In genomic region chr16:881219-882097, GRCh38 we compare ENCODE assay signal across 15 cellular contexts.
"Had no signal": no experiment of that assay in that cellular context is flagged by ENCODE, and none has a peak within 500 bp of the region (broad histone marks: within the 10 kb centered on the region; RNA-seq: fewer than 3 reads in every experiment).

No MANE protein-coding gene starts in this region.

- H3K9me3 ChIP-seq: colonic mucosa, ovary had no signal

- H3K4me2 ChIP-seq: hepatocyte had no signal

- H3K4me3 ChIP-seq: cardiac muscle cell, colonic mucosa, hepatocyte, ovary, tibial artery, uterus had no signal

- DNase-seq: activated CD4-positive, alpha-beta T cell treated with anti-CD3 and anti-CD28 coated beads, Interleukin-2, amount 50 U/mL, for 4 hours; activated CD4-positive, CD25-positive, alpha-beta regulatory T cell treated with anti-CD3 and anti-CD28 coated beads, Interleukin-2, amount 50 U/mL, for 72 hours; activated naive CD4-positive, alpha-beta T cell treated with anti-CD3 and anti-CD28 coated beads for 36 hours; activated T-cell treated with anti-CD3 and anti-CD28 coated beads for 4 hours; colonic mucosa; islet precursor cell; midbrain; stimulated activated naive CD4-positive, alpha-beta T cell; T-cell; T1000; uterus had no signal

- H3K36me3 ChIP-seq: cardiac muscle cell, colonic mucosa, ovary, uterus had no signal

- H3K27me3 ChIP-seq: cardiac muscle cell, colonic mucosa, hepatocyte, ovary, tibial artery, uterus had no signal

- H3K27ac ChIP-seq: cardiac muscle cell, colonic mucosa, hepatocyte, ovary, tibial artery, uterus had no signal

- ATAC-seq: T-cell had no signal

- H3K4me1 ChIP-seq: colonic mucosa, tibial artery, uterus had no signal
